Comparison of ENCODE assay signal across 17 cellular contexts in genomic region chr2:182359027-182360011, GRCh38.
DNase-seq lines count a peak whose midpoint lies in the region; ATAC-seq and TF ChIP-seq lines count a peak whose summit lies in the region.
"Had no signal": no experiment of that assay in that cellular context is flagged by ENCODE, and none has a peak within 500 bp of the region (broad histone marks: within the 10 kb centered on the region; RNA-seq: fewer than 3 reads in every experiment).

No MANE protein-coding gene starts in this region.

- DNase-seq in heart right ventricle (no peak), Right ventricle myocardium inferior (ENCODE audit: missing footprints) (no peak), foreskin fibroblast (peak; percentile 12 to 34), omental fat pad (ENCODE audit: low spot score) (no peak), Kasumi-1 (lab: John Stamatoyannopoulos, UW) (no peak), MV-4-11 (lab: John Stamatoyannopoulos, UW) (no peak), T1000 (lab: John Stamatoyannopoulos, UW) (no peak), inferior parietal cortex (ENCODE audit: extremely low spot score) (no peak)
- DNase-seq: activated CD4-positive, CD25-positive, alpha-beta regulatory T cell; activated naive CD4-positive, alpha-beta T cell treated with anti-CD3 and anti-CD28 coated beads for 36 hours; Caco-2; caudate nucleus; GDM1; NCI-H1417; NCI-H510A; stimulated activated CD4-positive, alpha-beta T cell treated with anti-CD3 and anti-CD28 coated beads, Interleukin-2, amount 100 ng/mL, for 48 hours; SW 1271 had no signal

- H3K4me3 ChIP-seq in heart right ventricle (peak overlapping the region in 1 of 10 donors; percentile 16), foreskin fibroblast (ENCODE audit: low read depth in 1 of 2, low read length in 2 of 2) (no peak overlapping the region)

- ATAC-seq in heart right ventricle (peak in 6 of 8 donors; percentile 14 to 68 (median 60)), Right ventricle myocardium inferior (no peak), omental fat pad (ENCODE audit: low FRiP score) (peak; percentile 28)

- H3K4me1 ChIP-seq in heart right ventricle = peaks cover 0 to 35% (median 7%) of the 10 kb centered on the region in 9 donors
- H3K4me1 ChIP-seq: Caco-2 had no signal

- TF ChIP-seq CTCF in heart right ventricle (IDR thresholded peaks at IDR 0.05) (no peak), foreskin fibroblast (IDR thresholded peaks at IDR 0.05; ENCODE audit: low read depth, low read length) (no peak), omental fat pad (IDR thresholded peaks at IDR 0.05) (no peak)

- peaks cover 0 to 7% (median 0%) of the 10 kb centered on the region in 11 donors for H3K9me3 ChIP-seq in heart right ventricle
- H3K9me3 ChIP-seq: Caco-2 had no signal

- H3K36me3 ChIP-seq in heart right ventricle = no peaks in the 10 kb centered on the region

- no peaks in the 10 kb centered on the region for H3K27me3 ChIP-seq in heart right ventricle

- H3K27ac ChIP-seq in heart right ventricle = peak overlapping the region in 8 of 10 donors; percentile 25 to 61 (median 44)

- WGBS in heart right ventricle, 2 donors = 62 to 69% methylated on average over 8 of the region's 8 CpGs

- intact Hi-C loops in heart right ventricle (cut with DNase I) (no loop called here), Right ventricle myocardium inferior (cut with DNase I) (no loop called here)

Comparison
In these comparisons a context has a peak if more than half of its experiments do, and no peak if none do; other contexts are left out.
1. DNase-seq: peak in foreskin fibroblast (2 of 2); none in heart right ventricle (0 of 2), Right ventricle myocardium inferior (single experiment), omental fat pad (single experiment), Kasumi-1 (0 of 2), MV-4-11 (single experiment), T1000 (single experiment) and inferior parietal cortex (single experiment).